ENCODE assay signal across 14 cellular contexts in genomic region chr2:46174559-46175170, GRCh38.
"Had no signal": no experiment of that assay in that cellular context is flagged by ENCODE, and none has a peak within 500 bp of the region (broad histone marks: within the 10 kb centered on the region; RNA-seq: fewer than 3 reads in every experiment).

No MANE protein-coding gene starts in this region.

- H3K9me3 Mint-ChIP-seq: activated naive CD4-positive, alpha-beta T cell treated with anti-CD3 and anti-CD28 coated beads, Interleukin-2, amount 50 U/mL, for 72 hours; mesothelial cell of epicardium had no signal

- ATAC-seq: activated naive CD4-positive, alpha-beta T cell treated with anti-CD3 and anti-CD28 coated beads, Interleukin-2, amount 50 U/mL, for 72 hours had no signal

- H3K4me3 ChIP-seq: breast epithelium, esophagus squamous epithelium, right atrium auricular region, skin epidermis had no signal

- H3K9me3 ChIP-seq: breast epithelium, esophagus squamous epithelium, right atrium auricular region had no signal

- H3K36me3 ChIP-seq: breast epithelium, esophagus squamous epithelium, right atrium auricular region had no signal

- H3K36me3 Mint-ChIP-seq: activated naive CD4-positive, alpha-beta T cell treated with anti-CD3 and anti-CD28 coated beads, Interleukin-2, amount 50 U/mL, for 72 hours; mesothelial cell of epicardium had no signal

- H3K27ac Mint-ChIP-seq: activated naive CD4-positive, alpha-beta T cell treated with anti-CD3 and anti-CD28 coated beads, Interleukin-2, amount 50 U/mL, for 72 hours; mesothelial cell of epicardium had no signal

- H3K27ac ChIP-seq: breast epithelium, esophagus squamous epithelium, right atrium auricular region, skin epidermis had no signal

- DNase-seq: activated CD4-positive, alpha-beta T cell treated with anti-CD3 and anti-CD28 coated beads for 48 hours; activated effector memory CD4-positive, alpha-beta T cell treated with anti-CD3 and anti-CD28 coated beads, Interleukin-2, amount 50 U/mL, for 16 hours; anterior cingulate cortex; esophagus squamous epithelium; foreskin melanocyte; head of caudate nucleus; posterior cingulate gyrus; stimulated activated naive CD4-positive, alpha-beta T cell had no signal

- FAIRE-seq: keratinocyte had no signal

- H3K27me3 ChIP-seq: breast epithelium, esophagus squamous epithelium, right atrium auricular region had no signal

- H3K4me3 Mint-ChIP-seq: mesothelial cell of epicardium had no signal
